18 cellular contexts compared by ENCODE assay signal in the genomic region with DNA sequence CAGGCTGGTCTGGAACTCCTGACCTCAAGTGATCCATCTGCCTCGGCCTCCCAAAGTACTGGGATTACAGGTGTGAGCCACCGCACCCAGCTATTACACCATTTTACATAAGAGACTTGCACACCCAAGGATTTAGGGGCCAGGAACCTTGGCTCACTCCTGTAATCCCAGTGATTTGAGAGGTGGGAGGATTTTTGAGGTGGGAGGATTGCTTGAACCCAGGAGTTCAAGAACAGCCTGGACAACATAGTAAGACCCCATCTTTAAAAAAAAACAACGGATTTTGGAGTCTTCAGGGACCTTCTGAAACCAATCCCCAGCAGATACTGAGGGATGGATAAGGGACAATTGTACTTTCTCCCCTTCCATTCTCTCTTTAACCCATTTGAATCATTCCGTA. TPM values are rescaled to one million over a fixed set of nuclear protein-coding genes. Genes with fewer than 3 reads are reported as not detected.
DNase-seq lines count a peak whose midpoint lies in the region; ATAC-seq, FAIRE-seq and TF ChIP-seq lines count a peak whose summit lies in the region.
"Had no signal": no experiment of that assay in that cellular context is flagged by ENCODE, and none has a peak within 500 bp of the region (broad histone marks: within the 10 kb centered on the region; RNA-seq: fewer than 3 reads in every experiment).

No MANE protein-coding gene starts in this region.

- ATAC-seq in HepG2 (no peak), right lobe of liver (no peak), Right ventricle myocardium superior (ENCODE audit: poor library complexity) (no peak)
- ATAC-seq: A549, HCT116 had no signal

- in situ Hi-C loops in HepG2 (cut with HindIII; ENCODE audit: extremely low pct_ligation_motif_present, low pct_unique_long_range_greater_than_20kb): no loop called here

- H3K27ac Mint-ChIP-seq in type B pancreatic cell: peak overlapping the region; percentile 55
- H3K27ac Mint-ChIP-seq: CD14-positive monocyte had no signal

- no peak overlapping the region for H4K91ac ChIP-seq in mesenchymal stem cell (ENCODE audit: low read length)

- no peak overlapping the region for H2BK5ac ChIP-seq in mesenchymal stem cell (ENCODE audit: low read depth, low read length, poor library complexity, severe bottlenecking)

- CTCF ChIA-PET in HepG2 (lab: Yijun Ruan, JAX; ENCODE audit: low intra/inter-chr PET ratio, low total read pairs): no interaction called here

- peaks cover 5% of the 10 kb centered on the region for H3K9me3 Mint-ChIP-seq in type B pancreatic cell

- H3K14ac ChIP-seq in mesenchymal stem cell (ENCODE audit: low read length in 2 of 2): no peak overlapping the region

- TF ChIP-seq POLR2A in HepG2 (IDR thresholded peaks at IDR 0.05; ENCODE audit: insufficient read depth in 1 of 2, low read depth in 2 of 2, low read length in 2 of 2): no peak
- TF ChIP-seq POLR2A in right lobe of liver (IDR thresholded peaks at IDR 0.05): no peak

- H3K4me1 Mint-ChIP-seq in type B pancreatic cell (ENCODE audit: unreplicated experiment): peaks cover 28% of the 10 kb centered on the region

- TF ChIP-seq EP300 in HepG2 (IDR thresholded peaks at IDR 0.05; ENCODE audit: low read depth in 2 of 2, low read length in 2 of 2) (no peak), HepG2 (CRISPR knock-in tag; IDR thresholded peaks at IDR 0.05; ENCODE audit: borderline replicate concordance) (no peak)

- no peak overlapping the region for H2AFZ ChIP-seq in HepG2 (ENCODE audit: low read length)
- H2AFZ ChIP-seq in mesenchymal stem cell (ENCODE audit: low read depth, low read length): no peak overlapping the region

- no peaks in the 10 kb centered on the region for H3K79me2 ChIP-seq in HepG2 (ENCODE audit: insufficient read depth, low read length)

- DNase-seq in HepG2 (ENCODE audit: low spot score) (no peak), right lobe of liver (no peak), SK-N-MC (ENCODE audit: low read depth, low spot score) (no peak), mesenchymal stem cell (no peak), type B pancreatic cell (ENCODE audit: extremely low spot score, unreplicated experiment) (no peak), Right ventricle myocardium superior (no peak), T-helper 9 cell (no peak), Kasumi-1 (lab: John Stamatoyannopoulos, UW) (no peak)
- DNase-seq: CD4-positive, alpha-beta memory T cell; DMS79 treated with DMSO at 0.1 percent for 48 hours; GF-D8; GOT3; H7 had no signal

- no peak overlapping the region for H2AK5ac ChIP-seq in mesenchymal stem cell (ENCODE audit: low read length, severe bottlenecking)

- no TSS peak for BruUV-seq in HepG2 (replicated peaks; lab: Mats Ljungman, UMichigan)

- H3K9me3 ChIP-seq in HepG2 (ENCODE audit: low read length) (no peaks in the 10 kb centered on the region), right lobe of liver (no peaks in the 10 kb centered on the region), SK-N-MC (ENCODE audit: low read depth, low read length) (no peaks in the 10 kb centered on the region), mesenchymal stem cell (ENCODE audit: control insufficient read depth, low read length) (no peaks in the 10 kb centered on the region)
- H3K9me3 ChIP-seq: A549, BLaER1 had no signal

- H3K4me2 ChIP-seq in HepG2 (ENCODE audit: low read depth, low read length) (no peak overlapping the region), mesenchymal stem cell (ENCODE audit: low read length, poor library complexity, severe bottlenecking) (no peak overlapping the region)
- H3K4me2 ChIP-seq: A549, BLaER1 had no signal

- H3K36me3 Mint-ChIP-seq in type B pancreatic cell: no peaks in the 10 kb centered on the region
- H3K36me3 Mint-ChIP-seq: CD14-positive monocyte; CD4-positive, alpha-beta memory T cell had no signal

- no peak for TF ChIP-seq RAD21 in HepG2 (CRISPR knock-in tag; IDR thresholded peaks at IDR 0.05)

- H3K36me3 ChIP-seq in HepG2 (replicated peaks in 1 of 2; ENCODE audit: control insufficient read depth in 1 of 2, insufficient read depth in 2 of 2, low read length in 2 of 2) (no peaks in the 10 kb centered on the region), right lobe of liver (no peaks in the 10 kb centered on the region), SK-N-MC (ENCODE audit: insufficient read depth, low read length) (no peaks in the 10 kb centered on the region), mesenchymal stem cell (ENCODE audit: control insufficient read depth in 1 of 2, insufficient read depth in 2 of 2, low read depth in 1 of 2, low read length in 2 of 2) (no peaks in the 10 kb centered on the region)
- H3K36me3 ChIP-seq: BLaER1 had no signal

- no peaks in the 10 kb centered on the region for H4K20me1 ChIP-seq in HepG2 (ENCODE audit: insufficient read depth, low read length)
- H4K20me1 ChIP-seq: BLaER1 had no signal

- H2BK120ac ChIP-seq in mesenchymal stem cell (ENCODE audit: low read depth, low read length): no peak overlapping the region

- H3K9ac ChIP-seq in HepG2 (ENCODE audit: insufficient read depth, low read depth, low read length): no peak overlapping the region
- H3K9ac ChIP-seq in SK-N-MC (ENCODE audit: insufficient read length): no peak overlapping the region
- peak overlapping the region; percentile 29 for H3K9ac ChIP-seq in mesenchymal stem cell (ENCODE audit: low read length)
- H3K9ac ChIP-seq: BLaER1 had no signal

- H2BK12ac ChIP-seq in mesenchymal stem cell (ENCODE audit: low read length in 2 of 2): no peak overlapping the region

- POLR2A ChIA-PET in HepG2 (lab: Yijun Ruan, JAX): interaction anchor here (1.8 to 6.9 kb wide), 2 partner anchors 15 to 23 kb away, joined by 6 to 172 read pairs; no protein-coding TSS in a partner anchor

- no peaks in the 10 kb centered on the region for H3K27me3 Mint-ChIP-seq in type B pancreatic cell
- H3K27me3 Mint-ChIP-seq: CD4-positive, alpha-beta memory T cell had no signal

- H3K4me1 ChIP-seq in HepG2 (ENCODE audit: insufficient read depth, low read length) (peaks cover 60% of the 10 kb centered on the region), right lobe of liver (peaks cover 0 to 8% (median 0%) of the 10 kb centered on the region in 4 donors), mesenchymal stem cell (ENCODE audit: control insufficient read depth, insufficient read depth, low read depth, low read length) (peaks cover 3% of the 10 kb centered on the region)
- H3K4me1 ChIP-seq: BLaER1 had no signal

- no peak for FAIRE-seq in HepG2 (lab: Jason Lieb, UNC)
- FAIRE-seq: A549 had no signal

- no peak overlapping the region for H3K4ac ChIP-seq in mesenchymal stem cell (ENCODE audit: low read depth in 1 of 2, low read length in 2 of 2)

- intact Hi-C loops in HepG2 (cut with micrococcal nuclease; ENCODE audit: unreplicated experiment) (no loop called here), right lobe of liver (cut with DNase I) (no loop called here), Right ventricle myocardium superior (cut with DNase I) (no loop called here)

- H2BK15ac ChIP-seq in mesenchymal stem cell (ENCODE audit: low read depth, poor library complexity, severe bottlenecking): no peak overlapping the region

- H3K27ac ChIP-seq in HepG2 (ENCODE audit: extremely low read length, insufficient read depth, low read length): no peak overlapping the region
- no peak overlapping the region for H3K27ac ChIP-seq in right lobe of liver
- peak overlapping the region; percentile 50; the same call in 1 of the 2 replicates for H3K27ac ChIP-seq in SK-N-MC
- H3K27ac ChIP-seq in mesenchymal stem cell (ENCODE audit: low read length, poor library complexity, severe bottlenecking): no peak overlapping the region
- H3K27ac ChIP-seq: 22Rv1, A549, BLaER1 had no signal

- H3K4me3 Mint-ChIP-seq in type B pancreatic cell: no peak overlapping the region
- H3K4me3 Mint-ChIP-seq: CD14-positive monocyte; CD4-positive, alpha-beta memory T cell had no signal

- TF ChIP-seq CTCF in HepG2 (CRISPR knock-in tag; IDR thresholded peaks at IDR 0.05) (no peak), right lobe of liver (IDR thresholded peaks at IDR 0.05) (no peak), type B pancreatic cell (conservative IDR thresholded peaks at IDR 0.05) (no peak)

- H3K27me3 ChIP-seq in HepG2 (ENCODE audit: control insufficient read depth in 1 of 2, insufficient read depth in 2 of 2, low read length in 2 of 2) (no peaks in the 10 kb centered on the region), right lobe of liver (no peaks in the 10 kb centered on the region), mesenchymal stem cell (ENCODE audit: control insufficient read depth in 1 of 2, insufficient read depth in 1 of 2, low read length in 2 of 2) (no peaks in the 10 kb centered on the region)
- H3K27me3 ChIP-seq: BLaER1 had no signal

- no peaks in the 10 kb centered on the region for H3K79me1 ChIP-seq in mesenchymal stem cell (replicated peaks; ENCODE audit: low read length, poor library complexity, severe bottlenecking)

- H3K18ac ChIP-seq in mesenchymal stem cell (ENCODE audit: low read depth in 1 of 2, low read length in 2 of 2): no peak overlapping the region

- H3K4me3 ChIP-seq in HepG2 (replicated peaks in 1 of 3; ENCODE audit: insufficient read depth in 1 of 3, low read depth in 2 of 3, low read length in 3 of 3): no peak overlapping the region
- H3K4me3 ChIP-seq in right lobe of liver: no peak overlapping the region
- H3K4me3 ChIP-seq in SK-N-MC: no peak overlapping the region
- no peak overlapping the region for H3K4me3 ChIP-seq in mesenchymal stem cell (ENCODE audit: insufficient read depth in 1 of 2, low read depth in 1 of 2, low read length in 2 of 2)
- H3K4me3 ChIP-seq: A549, BLaER1 had no signal

- no peak overlapping the region for H3K23ac ChIP-seq in mesenchymal stem cell (ENCODE audit: low read length in 2 of 2)

- no peak overlapping the region for H4K8ac ChIP-seq in mesenchymal stem cell (ENCODE audit: low read length)

- WGBS in HepG2 (ENCODE audit: low lambda C conversion rate): 91% methylated on average over 4 of the region's 4 CpGs
- WGBS in right lobe of liver (ENCODE audit: insufficient coverage, low coverage, low lambda C conversion rate, missing lambda C conversion rate): 84% methylated on average over 3 of the region's 4 CpGs
- WGBS in mesenchymal stem cell: 96% methylated on average over 2 of the region's 4 CpGs

RNA-seq across cellular contexts. Expression of gene PIM1, which starts 55.3 kb away (rescaled TPM):
- 19.1 and 29.4 TPM in 2 replicates for total RNA-seq in HepG2 (2016; rRNA removed; fragmentation: Illumina TruSeq; extraction: Trizol)
- total RNA-seq in HepG2 (2016; cell fraction: cytosol; rRNA removed; fragmentation: Illumina TruSeq; extraction: Trizol; ENCODE audit: low read depth): 13.7 and 14.9 TPM in 2 replicates
- total RNA-seq in HepG2 (2016; cell fraction: insoluble cytoplasmic fraction; rRNA removed; fragmentation: Illumina TruSeq; extraction: Trizol): 14.8 and 30.7 TPM in 2 replicates
- total RNA-seq in HepG2 (2016; cell fraction: membrane; rRNA removed; fragmentation: Illumina TruSeq; extraction: Trizol): 28.0 and 32.4 TPM in 2 replicates
- total RNA-seq in HepG2 (2016; cell fraction: nucleus; rRNA removed; fragmentation: Illumina TruSeq; extraction: Trizol): 29.7 and 34.7 TPM in 2 replicates
- 117 and 149 TPM in 2 replicates for polyA plus RNA-seq in HepG2 (2011; rRNA removed)
- 60.3 and 76.2 TPM in 2 replicates for polyA plus RNA-seq in HepG2 (2011; cell fraction: cytosol; rRNA removed)
- 145 and 149 TPM in 2 replicates for polyA plus RNA-seq in HepG2 (2011; cell fraction: nucleus; rRNA removed)
- 142 and 149 TPM in 2 replicates for polyA plus RNA-seq in HepG2 (2012)
- polyA plus RNA-seq in HepG2 (2016; cell fraction: cytosol; fragmentation: Illumina TruSeq; extraction: Trizol; ENCODE audit: low read depth): 3.1 and 3.3 TPM in 2 replicates
- polyA plus RNA-seq in HepG2 (2016; cell fraction: insoluble cytoplasmic fraction; fragmentation: Illumina TruSeq; extraction: Trizol; ENCODE audit: low read depth): 15.9 and 19.2 TPM in 2 replicates
- 7.9 and 8.1 TPM in 2 replicates for polyA plus RNA-seq in HepG2 (2016; cell fraction: membrane; fragmentation: Illumina TruSeq; extraction: Trizol; ENCODE audit: low read depth)
- 68.4 and 71.9 TPM in 2 replicates for polyA plus RNA-seq in HepG2 (2016; cell fraction: nucleus; fragmentation: Illumina TruSeq; extraction: Trizol; ENCODE audit: insufficient read depth, low read depth)
- polyA minus RNA-seq in HepG2 (2011; rRNA and poly(A)+ RNA removed; ENCODE audit: low replicate concordance): 24.0 and 183 TPM in 2 replicates
- 66.0 and 82.3 TPM in 2 replicates for polyA minus RNA-seq in HepG2 (2011; cell fraction: cytosol; rRNA and poly(A)+ RNA removed)
- 45.6 and 58.6 TPM in 2 replicates for polyA minus RNA-seq in HepG2 (2011; cell fraction: nucleus; rRNA and poly(A)+ RNA removed)
- total RNA-seq in right lobe of liver: 10 to 100 TPM in 5 of 6 experiments, 1 to 10 TPM in 1; 5.1 to 45.2 (median 13.0) TPM
- 14.5 TPM for polyA plus RNA-seq in mesenchymal stem cell (2013, experiment 1 of 2)
- polyA plus RNA-seq in mesenchymal stem cell (2013, experiment 2 of 2): 13.6 TPM
- 41.5 and 74.2 TPM in 2 replicates for total RNA-seq in type B pancreatic cell (ENCODE audit: low replicate concordance)
- total RNA-seq in Right ventricle myocardium superior: 28.3 TPM
